ENCODE assay signal across 12 cellular contexts in genomic region chr9:87573841-87574342, GRCh38.
DNase-seq lines count a peak whose midpoint lies in the region; ATAC-seq and TF ChIP-seq lines count a peak whose summit lies in the region.
"Had no signal": no experiment of that assay in that cellular context is flagged by ENCODE, and none has a peak within 500 bp of the region (broad histone marks: within the 10 kb centered on the region; RNA-seq: fewer than 3 reads in every experiment).

No MANE protein-coding gene starts in this region.

- H3K27ac ChIP-seq in SJSA1 = peak overlapping the region; percentile 26; the same call in 1 of the 2 replicates
- H3K27ac ChIP-seq in right lobe of liver = no peak overlapping the region

- ATAC-seq in right lobe of liver = no peak
- ATAC-seq: Right ventricle myocardium inferior had no signal

- TF ChIP-seq CTCF in nephron (IDR thresholded peaks at IDR 0.05; ENCODE audit: unreplicated experiment in 3 of 3) (no peak), right lobe of liver (IDR thresholded peaks at IDR 0.05) (no peak)

- intact Hi-C loops in right lobe of liver (cut with DNase I) = no loop called here

- H3K9me3 Mint-ChIP-seq in nephron = no peaks in the 10 kb centered on the region
- H3K9me3 Mint-ChIP-seq in activated naive CD4-positive, alpha-beta T cell treated with anti-CD3 and anti-CD28 coated beads, Interleukin-2, amount 10 ng/mL, durations not matched to agents 7 days and 5 days = no peaks in the 10 kb centered on the region

- peaks cover 81% of the 10 kb centered on the region for H3K4me1 Mint-ChIP-seq in nephron
- H3K4me1 Mint-ChIP-seq in activated naive CD4-positive, alpha-beta T cell treated with anti-CD3 and anti-CD28 coated beads, Interleukin-2, amount 10 ng/mL, durations not matched to agents 7 days and 5 days = no peaks in the 10 kb centered on the region

- H3K4me1 ChIP-seq in SJSA1 (replicated peaks) (peaks cover 58% of the 10 kb centered on the region), right lobe of liver (peaks cover 3 to 57% (median 23%) of the 10 kb centered on the region in 4 donors)
- H3K4me1 ChIP-seq: HAP-1 had no signal

- H3K9me3 ChIP-seq in SJSA1 (replicated peaks) = no peaks in the 10 kb centered on the region
- H3K9me3 ChIP-seq in right lobe of liver = no peaks in the 10 kb centered on the region
- H3K9me3 ChIP-seq: HAP-1 had no signal

- DNase-seq in EL = peak; percentile 59
- no peak for DNase-seq in SJSA1 (ENCODE audit: low read depth in 1 of 2, low spot score in 2 of 2)
- no peak for DNase-seq in stimulated activated CD4-positive, alpha-beta T cell treated with anti-CD3 and anti-CD28 coated beads, Interleukin-15, amount 100 ng/mL, for 24 hours
- no peak for DNase-seq in activated naive CD4-positive, alpha-beta T cell treated with anti-CD3 and anti-CD28 coated beads, Interleukin-2, amount 10 ng/mL, durations not matched to agents 7 days and 5 days
- DNase-seq in right lobe of liver = no peak
- no peak for DNase-seq in NCI-H1417 (lab: John Stamatoyannopoulos, UW)
- DNase-seq: Kasumi-1, NCI-H1694 treated with DMSO at 0.1 percent for 48 hours, NCI-H2081 treated with DMSO at 0.1 percent for 48 hours had no signal

- H3K4me3 Mint-ChIP-seq in nephron = no peak overlapping the region
- no peak overlapping the region for H3K4me3 Mint-ChIP-seq in activated naive CD4-positive, alpha-beta T cell treated with anti-CD3 and anti-CD28 coated beads, Interleukin-2, amount 10 ng/mL, durations not matched to agents 7 days and 5 days

- CTCF ChIA-PET in activated naive CD4-positive, alpha-beta T cell treated with anti-CD3 and anti-CD28 coated beads, Interleukin-2, amount 10 ng/mL, durations not matched to agents 7 days and 5 days (lab: Charles Lee) = no interaction called here

- no peaks in the 10 kb centered on the region for H3K36me3 Mint-ChIP-seq in nephron (ENCODE audit: low read depth)
- H3K36me3 Mint-ChIP-seq in activated naive CD4-positive, alpha-beta T cell treated with anti-CD3 and anti-CD28 coated beads, Interleukin-2, amount 10 ng/mL, durations not matched to agents 7 days and 5 days = no peaks in the 10 kb centered on the region

- H3K36me3 ChIP-seq in SJSA1 = peaks cover 68% of the 10 kb centered on the region
- H3K36me3 ChIP-seq in right lobe of liver = no peaks in the 10 kb centered on the region
- H3K36me3 ChIP-seq: HAP-1 had no signal

- H3K4me3 ChIP-seq in SJSA1 (no peak overlapping the region), right lobe of liver (no peak overlapping the region)
- H3K4me3 ChIP-seq: HAP-1 had no signal

- WGBS in right lobe of liver (ENCODE audit: insufficient coverage, low coverage, low lambda C conversion rate, missing lambda C conversion rate) = 100% methylated on average over 1 of the region's 1 CpG

- no peaks in the 10 kb centered on the region for H3K27me3 Mint-ChIP-seq in nephron (ENCODE audit: low read depth)
- no peaks in the 10 kb centered on the region for H3K27me3 Mint-ChIP-seq in activated naive CD4-positive, alpha-beta T cell treated with anti-CD3 and anti-CD28 coated beads, Interleukin-2, amount 10 ng/mL, durations not matched to agents 7 days and 5 days

- TF ChIP-seq POLR2A in right lobe of liver (IDR thresholded peaks at IDR 0.05) = no peak

- peak overlapping the region; percentile 13 to 93 (median 48) for H3K27ac Mint-ChIP-seq in nephron
- H3K27ac Mint-ChIP-seq in activated naive CD4-positive, alpha-beta T cell treated with anti-CD3 and anti-CD28 coated beads, Interleukin-2, amount 10 ng/mL, durations not matched to agents 7 days and 5 days = no peak overlapping the region

- H3K27me3 ChIP-seq in SJSA1 (replicated peaks) (no peaks in the 10 kb centered on the region), right lobe of liver (no peaks in the 10 kb centered on the region)
